17 cellular contexts compared by ENCODE assay signal in genomic region chr16:50320310-50320709, GRCh38. TPM values are rescaled to one million over a fixed set of nuclear protein-coding genes. Genes with fewer than 3 reads are reported as not detected.
DNase-seq lines count a peak whose midpoint lies in the region; ATAC-seq and TF ChIP-seq lines count a peak whose summit lies in the region.
"Had no signal": no experiment of that assay in that cellular context is flagged by ENCODE, and none has a peak within 500 bp of the region (broad histone marks: within the 10 kb centered on the region; RNA-seq: fewer than 3 reads in every experiment).

No MANE protein-coding gene starts in this region.

- peak; percentile 9 for DNase-seq in activated CD8-positive, alpha-beta memory T cell treated with anti-CD3 and anti-CD28 coated beads, Interleukin-2, amount 10 ng/mL, durations not matched to agents 7 days and 5 days
- no peak for DNase-seq in activated CD8-positive, alpha-beta memory T cell treated with anti-CD3 and anti-CD28 coated beads, Interleukin-2, amount 50 U/mL, for 48 hours
- no peak for DNase-seq in CD4-positive, alpha-beta T cell
- DNase-seq in T-cell (no peak), islet precursor cell (peak; percentile 45), SIG-M5 (lab: John Stamatoyannopoulos, UW) (no peak), SKM-1 treated with dmso at 0.1 percent for 144 hours (lab: John Stamatoyannopoulos, UW; ENCODE audit: unreplicated experiment) (no peak), T-helper 1 cell (no peak)
- DNase-seq: CD4-positive, alpha-beta memory T cell; KG1; NCI-H1105 treated with DMSO at 0.1 percent for 48 hours; NCI-H1694; NCI-H2081 treated with DMSO at 0.1 percent for 48 hours; NCI-H510A treated with DMSO at 0.1 percent for 48 hours; NCI-H82; RPMI8226 had no signal

- H3K27me3 ChIP-seq in CD4-positive, alpha-beta T cell (ENCODE audit: control insufficient read depth, insufficient read depth, low read length) = no peaks in the 10 kb centered on the region

- peaks cover 25% of the 10 kb centered on the region for H3K4me1 Mint-ChIP-seq in activated CD8-positive, alpha-beta memory T cell treated with anti-CD3 and anti-CD28 coated beads, Interleukin-2, amount 10 ng/mL, durations not matched to agents 7 days and 5 days
- peaks cover 43% of the 10 kb centered on the region for H3K4me1 Mint-ChIP-seq in CD4-positive, alpha-beta T cell (ENCODE audit: low read depth)
- peaks cover 17 to 40% (median 31%) of the 10 kb centered on the region in 3 donors for H3K4me1 Mint-ChIP-seq in T-cell

- no peaks in the 10 kb centered on the region for H3K27me3 Mint-ChIP-seq in activated CD8-positive, alpha-beta memory T cell treated with anti-CD3 and anti-CD28 coated beads, Interleukin-2, amount 10 ng/mL, durations not matched to agents 7 days and 5 days
- H3K27me3 Mint-ChIP-seq in CD4-positive, alpha-beta T cell = no peaks in the 10 kb centered on the region
- no peaks in the 10 kb centered on the region for H3K27me3 Mint-ChIP-seq in T-cell
- H3K27me3 Mint-ChIP-seq: B cell; CD4-positive, alpha-beta memory T cell had no signal

- POLR2A ChIA-PET in CD4-positive, alpha-beta T cell (lab: Charles Lee) = no interaction called here
- POLR2A ChIA-PET in T-cell (lab: Charles Lee) = no interaction called here

- no peak overlapping the region for H3K4me3 Mint-ChIP-seq in activated CD8-positive, alpha-beta memory T cell treated with anti-CD3 and anti-CD28 coated beads, Interleukin-2, amount 10 ng/mL, durations not matched to agents 7 days and 5 days
- H3K4me3 Mint-ChIP-seq in CD4-positive, alpha-beta T cell = no peak overlapping the region
- H3K4me3 Mint-ChIP-seq in T-cell = no peak overlapping the region
- H3K4me3 Mint-ChIP-seq: B cell had no signal

- no peak for ATAC-seq in activated CD8-positive, alpha-beta memory T cell treated with anti-CD3 and anti-CD28 coated beads, Interleukin-2, amount 10 ng/mL, durations not matched to agents 7 days and 5 days
- no peak for ATAC-seq in CD4-positive, alpha-beta T cell (ENCODE audit: poor library complexity)
- ATAC-seq in T-cell (replicated peaks in 1 of 4) = no peak

- CTCF ChIA-PET in activated CD8-positive, alpha-beta memory T cell treated with anti-CD3 and anti-CD28 coated beads, Interleukin-2, amount 10 ng/mL, durations not matched to agents 7 days and 5 days (lab: Charles Lee) = interaction anchor here (1.0 kb wide), 1 partner anchor 9 kb away, joined by 4 read pairs; no protein-coding TSS in a partner anchor
- CTCF ChIA-PET in CD4-positive, alpha-beta T cell (lab: Charles Lee) = no interaction called here
- CTCF ChIA-PET in T-cell (lab: Charles Lee) = interaction anchor here in 1 of 2 donors (1.0 kb wide), 1 partner anchor 24 kb away, joined by 3 read pairs; no protein-coding TSS in a partner anchor

- H3K27ac ChIP-seq in CD4-positive, alpha-beta T cell (ENCODE audit: low read depth, low read length) = no peak overlapping the region

- peak overlapping the region; percentile 8 for H3K27ac Mint-ChIP-seq in activated CD8-positive, alpha-beta memory T cell treated with anti-CD3 and anti-CD28 coated beads, Interleukin-2, amount 10 ng/mL, durations not matched to agents 7 days and 5 days
- H3K27ac Mint-ChIP-seq in CD4-positive, alpha-beta T cell = peak overlapping the region; percentile 66
- peak overlapping the region; percentile 13 to 71 for H3K27ac Mint-ChIP-seq in T-cell
- H3K27ac Mint-ChIP-seq: B cell had no signal

- TF ChIP-seq CTCF in CD4-positive, alpha-beta T cell (IDR thresholded peaks at IDR 0.05) = no peak

- H3K36me3 Mint-ChIP-seq in activated CD8-positive, alpha-beta memory T cell treated with anti-CD3 and anti-CD28 coated beads, Interleukin-2, amount 10 ng/mL, durations not matched to agents 7 days and 5 days = peaks cover 62% of the 10 kb centered on the region
- H3K36me3 Mint-ChIP-seq in CD4-positive, alpha-beta T cell (ENCODE audit: low read depth) = peaks cover 88% of the 10 kb centered on the region
- H3K36me3 Mint-ChIP-seq in T-cell = peaks cover 60% of the 10 kb centered on the region

- H3K9me3 Mint-ChIP-seq in activated CD8-positive, alpha-beta memory T cell treated with anti-CD3 and anti-CD28 coated beads, Interleukin-2, amount 10 ng/mL, durations not matched to agents 7 days and 5 days (ENCODE audit: low read depth) = no peaks in the 10 kb centered on the region
- no peaks in the 10 kb centered on the region for H3K9me3 Mint-ChIP-seq in CD4-positive, alpha-beta T cell
- no peaks in the 10 kb centered on the region for H3K9me3 Mint-ChIP-seq in T-cell
- H3K9me3 Mint-ChIP-seq: CD4-positive, alpha-beta memory T cell had no signal

- intact Hi-C loops in CD4-positive, alpha-beta T cell (cut with DNase I, micrococcal nuclease) = no loop called here

- H3K9me3 ChIP-seq in CD4-positive, alpha-beta T cell (ENCODE audit: control insufficient read depth, low read length) = no peaks in the 10 kb centered on the region

RNA-seq across cellular contexts. Expression of gene BRD7, which starts 48.5 kb away (rescaled TPM):
- total RNA-seq in activated CD8-positive, alpha-beta memory T cell treated with anti-CD3 and anti-CD28 coated beads, Interleukin-2, amount 10 ng/mL, durations not matched to agents 7 days and 5 days = 100 to 1,000 TPM in 1 of 2 experiments, 10 to 100 TPM in 1; 85.0 to 102 TPM
- 100 to 1,000 TPM in 1 of 2 experiments, 10 to 100 TPM in 1; 95.4 to 103 TPM for total RNA-seq in CD4-positive, alpha-beta T cell
- total RNA-seq in T-cell = 100 to 1,000 TPM in 1 of 5 donors, 10 to 100 TPM in 4; 62.9 to 115 (median 75.4) TPM

RNA-seq across cellular contexts. Expression of gene ADCY7, which starts 54.0 kb away (rescaled TPM):
- total RNA-seq in activated CD8-positive, alpha-beta memory T cell treated with anti-CD3 and anti-CD28 coated beads, Interleukin-2, amount 10 ng/mL, durations not matched to agents 7 days and 5 days = 100 to 1,000 TPM; 131 to 232 TPM
- total RNA-seq in CD4-positive, alpha-beta T cell = 100 to 1,000 TPM; 136 to 147 TPM
- total RNA-seq in T-cell = 100 to 1,000 TPM; 201 to 314 (median 278) TPM

Comparison
In these comparisons a context has a peak if more than half of its experiments do, and no peak if none do; other contexts are left out.
1. DNase-seq: peak in activated CD8-positive, alpha-beta memory T cell treated with anti-CD3 and anti-CD28 coated beads, Interleukin-2, amount 10 ng/mL, durations not matched to agents 7 days and 5 days (single experiment) and islet precursor cell (single experiment); none in activated CD8-positive, alpha-beta memory T cell treated with anti-CD3 and anti-CD28 coated beads, Interleukin-2, amount 50 U/mL, for 48 hours (single experiment), CD4-positive, alpha-beta T cell (0 of 10), T-cell (0 of 34), SIG-M5 (single experiment), SKM-1 treated with dmso at 0.1 percent for 144 hours (single experiment) and T-helper 1 cell (0 of 5).
2. H3K27ac Mint-ChIP-seq: peak in every context shown above with its lines; median percentile 66 in CD4-positive, alpha-beta T cell; 42 in T-cell; 8 in activated CD8-positive, alpha-beta memory T cell treated with anti-CD3 and anti-CD28 coated beads, Interleukin-2, amount 10 ng/mL, durations not matched to agents 7 days and 5 days.